In the genomic region with DNA sequence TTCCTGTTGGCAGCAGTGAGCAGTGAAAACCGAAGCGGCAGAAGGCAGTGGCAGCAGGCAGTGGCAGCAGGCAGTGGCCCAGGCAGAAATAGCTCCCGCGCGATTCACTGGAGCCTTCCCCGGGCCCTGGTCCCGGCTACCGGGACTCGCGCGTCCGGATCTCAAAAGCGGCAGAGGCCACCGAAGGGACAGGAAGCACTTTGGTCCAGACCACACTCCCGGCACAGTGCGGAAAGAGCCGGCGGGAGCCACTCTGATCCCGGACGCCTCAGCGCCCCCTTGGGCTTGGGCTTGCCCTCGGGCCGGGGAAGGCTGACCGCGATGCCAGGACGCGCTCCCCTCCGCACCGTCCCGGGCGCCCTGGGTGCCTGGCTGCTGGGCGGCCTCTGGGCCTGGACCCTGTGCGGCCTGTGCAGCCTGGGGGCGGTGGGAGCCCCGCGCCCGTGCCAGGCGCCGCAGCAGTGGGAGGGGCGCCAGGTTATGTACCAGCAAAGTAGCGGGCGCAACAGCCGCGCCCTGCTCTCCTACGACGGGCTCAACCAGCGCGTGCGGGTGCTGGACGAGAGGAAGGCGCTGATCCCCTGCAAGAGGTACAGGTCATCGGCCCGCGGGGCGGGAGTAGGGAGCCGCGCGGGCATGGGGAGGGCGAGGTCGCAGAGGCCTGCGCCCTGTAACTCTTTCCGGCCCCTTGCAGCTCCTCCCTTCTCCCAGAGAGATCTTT, we compare ENCODE assay signal across 8 cellular contexts. TPM values are rescaled to one million over a fixed set of nuclear protein-coding genes. Genes with fewer than 3 reads are reported as not detected.
DNase-seq lines count a peak whose midpoint lies in the region; ATAC-seq and TF ChIP-seq lines count a peak whose summit lies in the region.

A gene (plus strand): TSS at position 22 of the 721 bp plus-strand sequence. CDS start 300 bp downstream, at position 322.

- peaks cover 3% of the 10 kb centered on the region for H3K9me3 Mint-ChIP-seq in activated CD4-positive, alpha-beta T cell treated with anti-CD3 and anti-CD28 coated beads, Interleukin-2, amount 10 ng/mL, durations not matched to agents 7 days and 5 days
- H3K9me3 Mint-ChIP-seq in naive thymus-derived CD4-positive, alpha-beta T cell = peaks cover 0 to 10% (median 3%) of the 10 kb centered on the region in 11 donors

- H3K4me3 Mint-ChIP-seq in activated CD4-positive, alpha-beta T cell treated with anti-CD3 and anti-CD28 coated beads, Interleukin-2, amount 10 ng/mL, durations not matched to agents 7 days and 5 days = peak within 1 kb of the TSS; percentile 66
- peak within 1 kb of the TSS; percentile 51 to 91 (median 82) for H3K4me3 Mint-ChIP-seq in naive thymus-derived CD4-positive, alpha-beta T cell

- TF ChIP-seq POLR2A in uterus (IDR thresholded peaks at IDR 0.05) = peak in 1 of 2 donors; percentile 21

- peaks cover 61% of the 10 kb centered on the region for H3K27me3 Mint-ChIP-seq in activated CD4-positive, alpha-beta T cell treated with anti-CD3 and anti-CD28 coated beads, Interleukin-2, amount 10 ng/mL, durations not matched to agents 7 days and 5 days
- H3K27me3 Mint-ChIP-seq in naive thymus-derived CD4-positive, alpha-beta T cell = peaks cover 47 to 65% (median 59%) of the 10 kb centered on the region in 5 donors

- H3K27me3 ChIP-seq in HAP-1 (ENCODE audit: low read depth) (peaks cover 14% of the 10 kb centered on the region), WERI-Rb-1 (ENCODE audit: insufficient read depth, low read depth, severe bottlenecking) (no peaks in the 10 kb centered on the region), uterus (no peaks in the 10 kb centered on the region)
- H3K27me3 ChIP-seq in naive thymus-derived CD4-positive, alpha-beta T cell (ENCODE audit: control insufficient read depth in 2 of 2, insufficient read depth in 2 of 2, low read length in 2 of 2) = peaks cover 0 to 4% of the 10 kb centered on the region in 2 donors

- no peaks in the 10 kb centered on the region for H3K36me3 ChIP-seq in HAP-1 (replicated peaks)
- H3K36me3 ChIP-seq in WERI-Rb-1 = no peaks in the 10 kb centered on the region; the same call in 1 of the 2 replicates
- H3K36me3 ChIP-seq in naive thymus-derived CD4-positive, alpha-beta T cell (ENCODE audit: control insufficient read depth in 2 of 3, insufficient read depth in 3 of 3, low read length in 3 of 3) = no peaks in the 10 kb centered on the region
- no peaks in the 10 kb centered on the region for H3K36me3 ChIP-seq in uterus

- H3K4me1 Mint-ChIP-seq in activated CD4-positive, alpha-beta T cell treated with anti-CD3 and anti-CD28 coated beads, Interleukin-2, amount 10 ng/mL, durations not matched to agents 7 days and 5 days = peaks cover 20% of the 10 kb centered on the region
- peaks cover 5 to 31% (median 20%) of the 10 kb centered on the region in 7 donors for H3K4me1 Mint-ChIP-seq in naive thymus-derived CD4-positive, alpha-beta T cell

- in situ Hi-C loops in HAP-1 (cut with MboI; ENCODE audit: low sequenced_read_pairs) = loop anchor here (25.0 kb wide), 1 partner anchor 442 kb away; no protein-coding TSS in a partner anchor

- POLR2A ChIA-PET in activated CD4-positive, alpha-beta T cell treated with anti-CD3 and anti-CD28 coated beads, Interleukin-2, amount 10 ng/mL, durations not matched to agents 7 days and 5 days (lab: Charles Lee) = no interaction called here
- POLR2A ChIA-PET in naive thymus-derived CD4-positive, alpha-beta T cell (lab: Charles Lee) = no interaction called here

- TF ChIP-seq CTCF in WERI-Rb-1 (IDR thresholded peaks at IDR 0.05; ENCODE audit: low read depth, low read length) (peak; percentile 46), fibroblast of pulmonary artery (IDR thresholded peaks at IDR 0.05; ENCODE audit: low read length, missing control alignments) (peak; percentile 6), uterus (IDR thresholded peaks at IDR 0.05) (peak in 3 of 4 experiments; percentile 12 to 16 (median 15))

- H3K4me3 ChIP-seq in HAP-1 (peak within 1 kb of the TSS; percentile 31), WERI-Rb-1 (ENCODE audit: low read depth, low read length) (peak within 1 kb of the TSS; percentile 86), fibroblast of pulmonary artery (replicated peaks; ENCODE audit: low read depth, low read length) (peak within 1 kb of the TSS; percentile 58), uterus (peak within 1 kb of the TSS; percentile 37 to 74)
- H3K4me3 ChIP-seq in naive thymus-derived CD4-positive, alpha-beta T cell (ENCODE audit: low read length) = peak within 1 kb of the TSS; percentile 46

- peak within 1 kb of the TSS; percentile 6 for H3K27ac Mint-ChIP-seq in activated CD4-positive, alpha-beta T cell treated with anti-CD3 and anti-CD28 coated beads, Interleukin-2, amount 10 ng/mL, durations not matched to agents 7 days and 5 days
- peak within 1 kb of the TSS in 2 of 9 donors; percentile 22 to 37 for H3K27ac Mint-ChIP-seq in naive thymus-derived CD4-positive, alpha-beta T cell

- CTCF ChIA-PET in activated CD4-positive, alpha-beta T cell treated with anti-CD3 and anti-CD28 coated beads, Interleukin-2, amount 10 ng/mL, durations not matched to agents 7 days and 5 days (lab: Charles Lee) = interaction anchor here (1.4 kb wide), 1 partner anchor 13 kb away, joined by 3 read pairs; no protein-coding TSS in a partner anchor
- CTCF ChIA-PET in naive thymus-derived CD4-positive, alpha-beta T cell (lab: Charles Lee) = no interaction called here

- H3K9me3 ChIP-seq in HAP-1 (no peaks in the 10 kb centered on the region), WERI-Rb-1 (ENCODE audit: severe bottlenecking) (no peaks in the 10 kb centered on the region), uterus (no peaks in the 10 kb centered on the region)
- H3K9me3 ChIP-seq in naive thymus-derived CD4-positive, alpha-beta T cell (ENCODE audit: control insufficient read depth in 2 of 3, low read length in 3 of 3) = no peaks in the 10 kb centered on the region

- peak; percentile 71 for ATAC-seq in naive thymus-derived CD4-positive, alpha-beta T cell

- H3K36me3 Mint-ChIP-seq in activated CD4-positive, alpha-beta T cell treated with anti-CD3 and anti-CD28 coated beads, Interleukin-2, amount 10 ng/mL, durations not matched to agents 7 days and 5 days (ENCODE audit: low read depth) = no peaks in the 10 kb centered on the region
- peaks cover 0 to 18% (median 0%) of the 10 kb centered on the region in 5 donors for H3K36me3 Mint-ChIP-seq in naive thymus-derived CD4-positive, alpha-beta T cell

- H3K4me1 ChIP-seq in HAP-1 = no peaks in the 10 kb centered on the region
- no peaks in the 10 kb centered on the region for H3K4me1 ChIP-seq in naive thymus-derived CD4-positive, alpha-beta T cell (ENCODE audit: control insufficient read depth in 2 of 2, insufficient read depth in 2 of 2, low read length in 2 of 2)
- H3K4me1 ChIP-seq in uterus = no peaks in the 10 kb centered on the region

- H3K27ac ChIP-seq in WERI-Rb-1 = peak within 1 kb of the TSS; percentile 74
- no peak within 1 kb of the TSS for H3K27ac ChIP-seq in naive thymus-derived CD4-positive, alpha-beta T cell (ENCODE audit: low read depth, low read length)
- H3K27ac ChIP-seq in uterus = peak within 1 kb of the TSS; percentile 92 to 97

- peak; percentile 38 for DNase-seq in activated CD4-positive, alpha-beta T cell treated with anti-CD3 and anti-CD28 coated beads, Interleukin-2, amount 10 ng/mL, durations not matched to agents 7 days and 5 days
- DNase-seq in activated CD4-positive, alpha-beta T cell treated with anti-CD3 and anti-CD28 coated beads for 4 hours = no peak
- DNase-seq in HAP-1 (ENCODE audit: low spot score in 2 of 2) = peak in 1 of 2 experiments; percentile 42
- DNase-seq in NAMALWA (ENCODE audit: low spot score) = peak; percentile 15
- peak; percentile 73 for DNase-seq in WERI-Rb-1
- no peak for DNase-seq in fibroblast of pulmonary artery (ENCODE audit: low read depth)
- DNase-seq in naive thymus-derived CD4-positive, alpha-beta T cell = peak in 5 of 9 donors; percentile 3 to 55 (median 18)
- DNase-seq in uterus = peak; percentile 49 to 54

- intact Hi-C loops in naive thymus-derived CD4-positive, alpha-beta T cell (cut with micrococcal nuclease) = no loop called here
- intact Hi-C loops in uterus (cut with DNase I; ENCODE audit: low total_unique reads) = no loop called here

RNA-seq across cellular contexts. Expression of the gene that starts here (rescaled TPM):
- total RNA-seq in activated CD4-positive, alpha-beta T cell treated with anti-CD3 and anti-CD28 coated beads, Interleukin-2, amount 10 ng/mL, durations not matched to agents 7 days and 5 days = under 1 TPM; 0.54 to 0.87 TPM
- 1 to 10 TPM in 1 of 5 experiments, under 1 TPM in 3, not detected in 1; 0.43 to 1.4 (median 0.72) TPM for total RNA-seq in naive thymus-derived CD4-positive, alpha-beta T cell
- polyA plus RNA-seq in naive thymus-derived CD4-positive, alpha-beta T cell = 1 to 10 TPM; 1.3 to 3.3 TPM
- total RNA-seq in uterus = 10 to 100 TPM; 14.4 to 30.4 (median 24.1) TPM

Comparison
In these comparisons a context has a peak if more than half of its experiments do, and no peak if none do; other contexts are left out.
1. RNA of the gene that starts here (total RNA-seq): 14.4 to 30.4 TPM in uterus; 0.54 to 0.87 TPM in activated CD4-positive, alpha-beta T cell treated with anti-CD3 and anti-CD28 coated beads, Interleukin-2, amount 10 ng/mL, durations not matched to agents 7 days and 5 days and 0.43 to 1.4 TPM in naive thymus-derived CD4-positive, alpha-beta T cell; every median in the first group is over 4 times any median in the second.
2. Peak in DNase-seq in activated CD4-positive, alpha-beta T cell treated with anti-CD3 and anti-CD28 coated beads, Interleukin-2, amount 10 ng/mL, durations not matched to agents 7 days and 5 days; RNA of the gene not detected or under 1 TPM.
3. DNase-seq: peak in NAMALWA (single experiment), WERI-Rb-1 (single experiment), naive thymus-derived CD4-positive, alpha-beta T cell (5 of 9) and uterus (2 of 2); none in activated CD4-positive, alpha-beta T cell treated with anti-CD3 and anti-CD28 coated beads for 4 hours (0 of 2) and fibroblast of pulmonary artery (single experiment).
4. H3K4me3 ChIP-seq: peak in every context shown above with its lines; median percentile 86 in WERI-Rb-1; 58 in fibroblast of pulmonary artery; 56 in uterus; 46 in naive thymus-derived CD4-positive, alpha-beta T cell; 31 in HAP-1.
5. Peak in every context shown above with its lines, with median percentiles within 50 percentile points of each other: CTCF ChIP-seq.